27 cellular contexts compared by ENCODE assay signal in genomic region chr3:82382831-82383230, GRCh38.
A peak's percentile ranks its signal among the peaks of the same experiment; 100 is the strongest.
DNase-seq lines count a peak whose midpoint lies in the region; TF ChIP-seq lines count a peak whose summit lies in the region.
"Had no signal": no experiment of that assay in that cellular context is flagged by ENCODE, and none has a peak within 500 bp of the region (broad histone marks: within the 10 kb centered on the region; RNA-seq: fewer than 3 reads in every experiment).

No MANE protein-coding gene starts in this region.

- no peaks in the 10 kb centered on the region for H3K9me3 ChIP-seq in SJCRH30 (replicated peaks)
- H3K9me3 ChIP-seq: A549, BE2C, Caco-2 had no signal

- CTCF ChIA-PET in HEK293T (lab: Yijun Ruan, JAX) = no interaction called here

- POLR2A ChIA-PET in HEK293T (lab: Yijun Ruan, JAX) = no interaction called here

- no peaks in the 10 kb centered on the region for H3K27me3 ChIP-seq in SJCRH30
- H3K27me3 ChIP-seq: BE2C; BLaER1; BLaER1 treated with 17β-estradiol and CSF1 and Interleukin-3, amounts not matched to agents 10 nM and 100 nM had no signal

- no peak overlapping the region for H3K4me3 ChIP-seq in SJCRH30
- H3K4me3 ChIP-seq: A549; BLaER1; BLaER1 treated with 17β-estradiol and CSF1 and Interleukin-3, amounts not matched to agents 10 nM and 100 nM had no signal

- H3K27ac ChIP-seq in SJCRH30 = no peak overlapping the region
- H3K27ac ChIP-seq: 22Rv1; A549; BLaER1; BLaER1 treated with 17β-estradiol and CSF1 and Interleukin-3, amounts not matched to agents 10 nM and 100 nM; C4-2B had no signal

- DNase-seq in SJCRH30 = peak; percentile 61 to 76
- DNase-seq in HEK293T (ENCODE audit: extremely low spot score) = no peak
- DNase-seq: 8988T; ACHN; AML-193; BE2C; C1 segment of cervical spinal cord; Caco-2; Calu3; CD4-positive, alpha-beta memory T cell; CD4-positive, alpha-beta T cell; CD4-positive, CD25-positive, alpha-beta regulatory T cell; CD8-positive, alpha-beta memory T cell; CD8-positive, alpha-beta T cell; COR-L47; DMS 273 treated with DMSO at 0.1 percent for 48 hours; DMS153; DMS53; DMS79; DMS79 treated with DMSO at 0.1 percent for 48 hours; DND-41; EL had no signal

- peaks cover 7% of the 10 kb centered on the region; the same call in 1 of the 2 replicates for H3K4me1 ChIP-seq in SJCRH30
- H3K4me1 ChIP-seq: A549; BE2C; BLaER1; BLaER1 treated with 17β-estradiol and CSF1 and Interleukin-3, amounts not matched to agents 10 nM and 100 nM; Caco-2 had no signal

- no peaks in the 10 kb centered on the region for H3K36me3 ChIP-seq in SJCRH30
- H3K36me3 ChIP-seq: BE2C; BLaER1; BLaER1 treated with 17β-estradiol and CSF1 and Interleukin-3, amounts not matched to agents 10 nM and 100 nM had no signal

TF ChIP-seq in HEK293T, 16 proteins besides CTCF, POLR2A, EP300 and RAD21:
- TF ChIP-seq CTBP1 (IDR thresholded peaks at IDR 0.05; ENCODE audit: borderline replicate concordance) = no peak
- no peak for TF ChIP-seq ELF4 (IDR thresholded peaks at IDR 0.05)
- no peak for TF ChIP-seq SP1 (IDR thresholded peaks at IDR 0.05)
- TF ChIP-seq ZNF384 (IDR thresholded peaks at IDR 0.05) = no peak
- TF ChIP-seq FOXA1 (IDR thresholded peaks at IDR 0.05) = no peak
TF ChIP-seq in HEK293T: peak in this region for 0.
